19 cellular contexts compared by ENCODE assay signal in genomic region chr12:124721501-124722154, GRCh38.
DNase-seq lines count a peak whose midpoint lies in the region; ATAC-seq and TF ChIP-seq lines count a peak whose summit lies in the region.
"Had no signal": no experiment of that assay in that cellular context is flagged by ENCODE, and none has a peak within 500 bp of the region (broad histone marks: within the 10 kb centered on the region; RNA-seq: fewer than 3 reads in every experiment).

No MANE protein-coding gene starts in this region.

- peak overlapping the region; percentile 75; the same call in 1 of the 2 replicates for H3K27ac ChIP-seq in PC-9
- peak overlapping the region in 4 of 5 donors; percentile 54 to 74 (median 70) for H3K27ac ChIP-seq in adrenal gland
- H3K27ac ChIP-seq in lower lobe of right lung: peak overlapping the region; percentile 27
- H3K27ac ChIP-seq in substantia nigra (ENCODE audit: low read depth, low read length, poor library complexity, severe bottlenecking): peak overlapping the region; percentile 14
- H3K27ac ChIP-seq: BLaER1 had no signal

- H3K27me3 ChIP-seq in PC-9 (ENCODE audit: insufficient read depth, low read depth): no peaks in the 10 kb centered on the region
- H3K27me3 ChIP-seq in adrenal gland: no peaks in the 10 kb centered on the region
- no peaks in the 10 kb centered on the region for H3K27me3 ChIP-seq in lower lobe of right lung (ENCODE audit: low read depth)
- H3K27me3 ChIP-seq: BLaER1, suprapubic skin had no signal

- H3K36me3 ChIP-seq in PC-9 (ENCODE audit: low read depth) (no peaks in the 10 kb centered on the region), adrenal gland (replicated peaks in 1 of 2) (no peaks in the 10 kb centered on the region), lower lobe of right lung (no peaks in the 10 kb centered on the region)
- H3K36me3 ChIP-seq: BLaER1, suprapubic skin had no signal

- H3K27me3 Mint-ChIP-seq in immature natural killer cell (ENCODE audit: low read depth in 3 of 3): peaks cover under 1 to 8% (median 2%) of the 10 kb centered on the region in 3 donors
- H3K27me3 Mint-ChIP-seq: activated naive CD8-positive, alpha-beta T cell had no signal

- TF ChIP-seq CTCF in PC-9 (conservative IDR thresholded peaks at IDR 0.05) (no peak), adrenal gland (IDR thresholded peaks at IDR 0.05) (no peak), lower lobe of right lung (IDR thresholded peaks at IDR 0.05) (no peak)

- H3K27ac Mint-ChIP-seq in immature natural killer cell: no peak overlapping the region
- H3K27ac Mint-ChIP-seq: activated CD4-positive, alpha-beta memory T cell treated with anti-CD3 and anti-CD28 coated beads, Interleukin-2, amount 10 ng/mL, durations not matched to agents 7 days and 5 days; activated naive CD8-positive, alpha-beta T cell; activated T-cell treated with anti-CD3 and anti-CD28 coated beads, Interleukin-2, amount 50 U/mL, for 72 hours; IgD-negative memory B cell had no signal

- peaks cover 11 to 22% of the 10 kb centered on the region in 2 donors for H3K4me1 Mint-ChIP-seq in immature natural killer cell
- H3K4me1 Mint-ChIP-seq: activated CD4-positive, alpha-beta memory T cell treated with anti-CD3 and anti-CD28 coated beads, Interleukin-2, amount 10 ng/mL, durations not matched to agents 7 days and 5 days had no signal

- H3K79me2 ChIP-seq in PC-9 (ENCODE audit: low read depth): no peaks in the 10 kb centered on the region

- no peak for ATAC-seq in lower lobe of right lung
- ATAC-seq: activated T-cell treated with anti-CD3 and anti-CD28 coated beads, Interleukin-2, amount 50 U/mL, for 72 hours had no signal

- H3K4me2 ChIP-seq in PC-9: peak overlapping the region; percentile 56; the same call in 1 of the 2 replicates
- H3K4me2 ChIP-seq: BLaER1 had no signal

- 83 to 94% (median 90%) methylated on average over 3 of the region's 3 CpGs for WGBS in adrenal gland, 4 donors

- intact Hi-C loops in PC-9 (cut with micrococcal nuclease; ENCODE audit: unreplicated experiment) (no loop called here), adrenal gland (cut with DNase I) (no loop called here), lower lobe of right lung (cut with DNase I) (no loop called here)

- no peaks in the 10 kb centered on the region for H3K36me3 Mint-ChIP-seq in immature natural killer cell
- H3K36me3 Mint-ChIP-seq: activated naive CD8-positive, alpha-beta T cell had no signal

- TF ChIP-seq POLR2A in adrenal gland (IDR thresholded peaks at IDR 0.05) (no peak), erythroblast (IDR thresholded peaks at IDR 0.05; ENCODE audit: low read length) (no peak)

- peaks cover 37% of the 10 kb centered on the region for H3F3A ChIP-seq in PC-9 (ENCODE audit: insufficient read depth, low read depth)

- H3K4me1 ChIP-seq in PC-9 (replicated peaks; ENCODE audit: insufficient read depth) (peaks cover 40% of the 10 kb centered on the region), adrenal gland (replicated peaks in 1 of 2) (peaks cover 7 to 27% of the 10 kb centered on the region in 2 donors), lower lobe of right lung (peaks cover 34% of the 10 kb centered on the region)

- no peaks in the 10 kb centered on the region for H3K9me2 ChIP-seq in PC-9 (ENCODE audit: insufficient read depth)

- CTCF ChIA-PET in PC-9 (lab: Charles Lee): no interaction called here

- no peaks in the 10 kb centered on the region for H3K9me3 Mint-ChIP-seq in immature natural killer cell
- H3K9me3 Mint-ChIP-seq: activated CD4-positive, alpha-beta memory T cell treated with anti-CD3 and anti-CD28 coated beads, Interleukin-2, amount 10 ng/mL, durations not matched to agents 7 days and 5 days; activated T-cell treated with anti-CD3 and anti-CD28 coated beads, Interleukin-2, amount 50 U/mL, for 72 hours had no signal

- H4K20me1 ChIP-seq in PC-9 (ENCODE audit: insufficient read depth): no peaks in the 10 kb centered on the region
- H4K20me1 ChIP-seq: BLaER1 had no signal

- no peak overlapping the region for H3K4me3 Mint-ChIP-seq in immature natural killer cell
- H3K4me3 Mint-ChIP-seq: activated CD4-positive, alpha-beta memory T cell treated with anti-CD3 and anti-CD28 coated beads, Interleukin-2, amount 10 ng/mL, durations not matched to agents 7 days and 5 days; activated naive CD8-positive, alpha-beta T cell; activated T-cell treated with anti-CD3 and anti-CD28 coated beads, Interleukin-2, amount 50 U/mL, for 72 hours; IgD-negative memory B cell; nephron progenitor cell had no signal

- BruUV-seq in PC-9 (replicated peaks; lab: Mats Ljungman, UMichigan): no TSS peak

- POLR2A ChIA-PET in PC-9 (lab: Charles Lee; ENCODE audit: unreplicated experiment): no interaction called here

- no peaks in the 10 kb centered on the region for H3K9me3 ChIP-seq in PC-9 (ENCODE audit: insufficient read depth, low read depth)
- no peaks in the 10 kb centered on the region for H3K9me3 ChIP-seq in adrenal gland (replicated peaks in 1 of 3)
- no peaks in the 10 kb centered on the region for H3K9me3 ChIP-seq in lower lobe of right lung
- H3K9me3 ChIP-seq: BLaER1, suprapubic skin had no signal

- no peak for DNase-seq in PC-9
- DNase-seq in adrenal gland: no peak
- no peak for DNase-seq in lower lobe of right lung
- peak in 1 of 49 donors; percentile 61 for DNase-seq in substantia nigra (lab: John Stamatoyannopoulos, UW)
- no peak for DNase-seq in immature natural killer cell
- no peak for DNase-seq in DMS153 treated with DMSO at 0.1 percent for 48 hours (lab: John Stamatoyannopoulos, UW; ENCODE audit: unreplicated experiment)
- DNase-seq in erythroblast (lab: John Stamatoyannopoulos, UW): no peak
- DNase-seq: activated CD4-positive, alpha-beta memory T cell treated with anti-CD3 and anti-CD28 coated beads, Interleukin-2, amount 10 ng/mL, durations not matched to agents 7 days and 5 days; activated T-cell treated with anti-CD3 and anti-CD28 coated beads, Interleukin-2, amount 50 U/mL, for 72 hours; central memory CD4-positive, alpha-beta T cell; DMS53; foreskin melanocyte; mammary epithelial cell; NCI-H526 treated with DMSO at 0.1 percent for 48 hours; nephron progenitor cell had no signal

- no peak overlapping the region for H2AFZ ChIP-seq in PC-9

- no peak overlapping the region for H3K4me3 ChIP-seq in PC-9
- no peak overlapping the region for H3K4me3 ChIP-seq in adrenal gland
- H3K4me3 ChIP-seq in lower lobe of right lung: no peak overlapping the region
- H3K4me3 ChIP-seq: BLaER1, suprapubic skin had no signal

Comparison
In these comparisons a context has a peak if more than half of its experiments do, and no peak if none do; other contexts are left out.
1. H3K27ac ChIP-seq: peak in every context shown above with its lines; median percentile 75 in PC-9; 70 in adrenal gland; 27 in lower lobe of right lung; 14 in substantia nigra.